37 cellular contexts compared by ENCODE assay signal in genomic region chr14:100706200-100706599, GRCh38. TPM values are rescaled to one million over a fixed set of nuclear protein-coding genes. Genes with fewer than 3 reads are reported as not detected.
"Had no signal": no experiment of that assay in that cellular context is flagged by ENCODE, and none has a peak within 500 bp of the region (broad histone marks: within the 10 kb centered on the region; RNA-seq: fewer than 3 reads in every experiment).

No MANE protein-coding gene starts in this region.

- H3K27me3 ChIP-seq: brain microvascular endothelial cell, SJCRH30 had no signal

- H3K4me3 ChIP-seq: SJCRH30 had no signal

- ATAC-seq: activated naive CD4-positive, alpha-beta T cell treated with anti-CD3 and anti-CD28 coated beads, Interleukin-2, amount 50 U/mL, for 72 hours; activated naive CD8-positive, alpha-beta T cell treated with anti-CD3 and anti-CD28 coated beads, Interleukin-2, amount 50 U/mL, for 24 hours; activated T-cell treated with anti-CD3 and anti-CD28 coated beads, Interleukin-2, amount 50 U/mL, for 4 hours had no signal

- H3K9me3 ChIP-seq: SJCRH30 had no signal

- DNase-seq: activated B cell treated with CpG ODN at 0.5 μM for 24 hours; activated CD4-positive, alpha-beta memory T cell treated with anti-CD3 and anti-CD28 coated beads for 36 hours; activated CD4-positive, alpha-beta T cell treated with anti-CD3 and anti-CD28 coated beads for 4 hours; activated CD4-positive, alpha-beta T cell treated with anti-CD3 and anti-CD28 coated beads, Interleukin-2, amount 50 U/mL, for 1 hour; activated CD4-positive, CD25-positive, alpha-beta regulatory T cell treated with anti-CD3 and anti-CD28 coated beads, Interleukin-2, amount 50 U/mL, for 72 hours; activated CD8-positive, alpha-beta memory T cell treated with anti-CD3 and anti-CD28 coated beads, Interleukin-2, amount 50 U/mL, for 4 hours; activated gamma-delta T cell treated with Interleukin-2 at 50 U/mL for 16 hours; activated naive CD4-positive, alpha-beta T cell treated with anti-CD3 and anti-CD28 coated beads for 36 hours; activated naive CD8-positive, alpha-beta T cell treated with anti-CD3 and anti-CD28 coated beads, Interleukin-2, amount 50 U/mL, for 24 hours; activated T-cell treated with anti-CD3 and anti-CD28 coated beads for 4 hours; activated T-cell treated with anti-CD3 and anti-CD28 coated beads, Interleukin-2, amount 50 U/mL, for 4 hours; aorta; brain microvascular endothelial cell; MM.1S; NCI-H1092 treated with DMSO at 0.1 percent for 48 hours; NCI-H1417; NCI-H146; NCI-H187; NCI-H2029 treated with DMSO at 0.1 percent for 48 hours; NCI-H2107; NCI-H2171; NCI-H510A; NCI-H526; NCI-H748 treated with DMSO at 0.1 percent for 48 hours; NK-92 treated with Interleukin-12 subunit alpha and Interleukin-12 subunit beta, amount 100 ng/mL, for 24 hours; SHP77; SW 1271; T-helper 1 cell; T-helper 2 cell; T-helper 9 cell had no signal

- H3K9ac ChIP-seq: KMS-11 had no signal

- H3K36me3 ChIP-seq: brain microvascular endothelial cell, SJCRH30 had no signal

- H3K4me2 ChIP-seq: KMS-11 had no signal

- H3K27ac ChIP-seq: brain microvascular endothelial cell, KMS-11, SJCRH30, VCaP had no signal

RNA-seq across cellular contexts. Expression of gene DLK1, which starts 20.5 kb away (rescaled TPM):
- total RNA-seq: activated B cell treated with CpG ODN at 0.5 μM for 24 hours; activated CD4-positive, alpha-beta memory T cell treated with anti-CD3 and anti-CD28 coated beads for 36 hours; activated naive CD4-positive, alpha-beta T cell treated with anti-CD3 and anti-CD28 coated beads for 36 hours; activated naive CD4-positive, alpha-beta T cell treated with anti-CD3 and anti-CD28 coated beads, Interleukin-2, amount 50 U/mL, for 72 hours; activated T-helper 1 cell treated with anti-CD3 and anti-CD28 coated beads, Interleukin-12 subunit alpha, Interleukin-12 subunit beta, Interleukin-2, Interleukin-4 antibody, amounts not matched to agents 30 ng/mL and 10 ng/mL and 1 ng/mL, durations not matched to agents 14 hours and 24 hours and 36 hours; aorta; LHCN-M2; OCI-LY7 had no signal
